8 cellular contexts compared by ENCODE assay signal in the genomic region with DNA sequence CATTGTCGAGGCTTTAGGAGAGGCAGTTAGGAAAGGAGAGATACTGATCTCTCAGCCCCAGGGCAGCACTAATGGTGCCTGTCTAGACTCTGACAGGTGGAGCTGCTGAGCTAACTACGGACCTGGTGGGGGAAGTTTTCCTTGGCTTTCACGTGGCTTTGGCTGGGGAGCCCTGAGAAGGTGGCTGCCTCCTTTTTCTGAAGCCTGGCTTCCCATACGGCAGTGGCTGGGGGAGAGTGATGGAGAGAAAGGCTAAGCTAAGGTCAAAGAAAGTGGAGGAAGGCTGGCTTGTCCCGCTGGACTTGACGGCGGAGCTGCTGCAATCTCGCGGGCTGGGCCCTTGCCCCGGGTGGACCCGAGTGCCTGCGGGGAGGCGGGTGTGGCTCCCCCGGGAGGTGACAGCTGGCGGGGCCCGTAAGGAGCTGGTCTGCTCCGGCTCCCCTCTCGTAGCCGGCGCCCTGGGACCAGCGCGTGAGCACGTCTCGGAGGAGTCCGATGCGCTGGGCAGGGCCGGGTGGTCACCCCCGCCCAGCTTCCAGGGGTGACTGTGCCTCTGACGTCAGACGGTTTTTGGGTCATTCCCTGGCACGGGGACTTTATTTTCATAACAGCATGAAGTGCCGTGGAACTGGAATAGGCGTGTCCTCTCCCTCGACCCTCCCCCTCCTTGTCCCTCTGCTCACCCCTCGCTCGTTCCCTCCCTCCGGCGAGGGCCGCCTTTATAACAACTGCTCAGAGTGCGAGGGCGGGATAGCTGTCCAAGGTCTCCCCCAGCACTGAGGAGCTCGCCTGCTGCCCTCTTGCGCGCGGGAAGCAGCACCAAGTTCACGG. TPM values are rescaled to one million over a fixed set of nuclear protein-coding genes. Genes with fewer than 3 reads are reported as not detected.
DNase-seq lines count a peak whose midpoint lies in the region; ATAC-seq and TF ChIP-seq lines count a peak whose summit lies in the region.

A gene with protein sequence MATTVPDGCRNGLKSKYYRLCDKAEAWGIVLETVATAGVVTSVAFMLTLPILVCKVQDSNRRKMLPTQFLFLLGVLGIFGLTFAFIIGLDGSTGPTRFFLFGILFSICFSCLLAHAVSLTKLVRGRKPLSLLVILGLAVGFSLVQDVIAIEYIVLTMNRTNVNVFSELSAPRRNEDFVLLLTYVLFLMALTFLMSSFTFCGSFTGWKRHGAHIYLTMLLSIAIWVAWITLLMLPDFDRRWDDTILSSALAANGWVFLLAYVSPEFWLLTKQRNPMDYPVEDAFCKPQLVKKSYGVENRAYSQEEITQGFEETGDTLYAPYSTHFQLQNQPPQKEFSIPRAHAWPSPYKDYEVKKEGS (plus strand): TSS at position 748 of the 831 bp plus-strand sequence. CDS start 16,688 bp downstream, outside the sequence.

- H3K4me1 ChIP-seq in RWPE2 (ENCODE audit: insufficient read depth, poor library complexity, severe bottlenecking) (peaks cover 7% of the 10 kb centered on the region), right cardiac atrium (ENCODE audit: control insufficient read depth, insufficient read depth, low read length) (peaks cover 5% of the 10 kb centered on the region), prostate gland (replicated peaks) (no peaks in the 10 kb centered on the region)

- TF ChIP-seq POLR2A in prostate gland (IDR thresholded peaks at IDR 0.05) = peak; percentile 82

- in situ Hi-C loops in Caki2 (cut with HindIII; ENCODE audit: low pct_unique_long_range_greater_than_20kb, low sequenced_read_pairs) = no loop called here
- in situ Hi-C loops in astrocyte of the spinal cord (cut with HindIII; ENCODE audit: low sequenced_read_pairs) = no loop called here

- H3K27me3 ChIP-seq in RWPE2 (ENCODE audit: insufficient read depth, poor library complexity, severe bottlenecking) (no peaks in the 10 kb centered on the region), right cardiac atrium (ENCODE audit: control insufficient read depth, insufficient read depth) (no peaks in the 10 kb centered on the region), prostate gland (replicated peaks; ENCODE audit: insufficient read depth) (no peaks in the 10 kb centered on the region)

- WGBS in right cardiac atrium = under 1% methylated on average over 46 of the region's 46 CpGs
- under 1% methylated on average over 44 of the region's 46 CpGs for WGBS in prostate gland

- H3K36me3 ChIP-seq in RWPE2 (ENCODE audit: low read depth) = peaks cover 23% of the 10 kb centered on the region
- no peaks in the 10 kb centered on the region for H3K36me3 ChIP-seq in prostate gland

- peak; percentile 26 for TF ChIP-seq CTCF in RWPE2 (IDR thresholded peaks at IDR 0.05; ENCODE audit: poor library complexity, severe bottlenecking)
- peak; percentile 39 for TF ChIP-seq CTCF in astrocyte of the spinal cord (IDR thresholded peaks at IDR 0.05; ENCODE audit: low read depth, low read length)
- TF ChIP-seq CTCF in prostate gland (IDR thresholded peaks at IDR 0.05) = peak in 2 of 4 experiments; percentile 9 to 32

- H3K4me3 ChIP-seq in RWPE2 (ENCODE audit: severe bottlenecking) (peak within 1 kb of the TSS; percentile 38), astrocyte of the spinal cord (ENCODE audit: low read depth, low read length) (peak within 1 kb of the TSS; percentile 56), right cardiac atrium (ENCODE audit: low read length) (peak within 1 kb of the TSS; percentile 41), prostate gland (peak within 1 kb of the TSS; percentile 41 to 44)

- H3K27ac ChIP-seq in RWPE2 (ENCODE audit: poor library complexity, severe bottlenecking) (peak within 1 kb of the TSS; percentile 93), right cardiac atrium (ENCODE audit: low read length) (peak within 1 kb of the TSS; percentile 58), prostate gland (peak within 1 kb of the TSS; percentile 75 to 82)

- H3K9me3 ChIP-seq in RWPE2 (ENCODE audit: severe bottlenecking) (no peaks in the 10 kb centered on the region), right cardiac atrium (ENCODE audit: control insufficient read depth, low read length) (no peaks in the 10 kb centered on the region), prostate gland (no peaks in the 10 kb centered on the region)

- peak; percentile 54 for ATAC-seq in HG02852 (IDR thresholded peaks at IDR 0.05; ENCODE audit: unreplicated experiment)
- peak; percentile 74 for ATAC-seq in RWPE2 (ENCODE audit: low read depth)
- ATAC-seq in right cardiac atrium = peak; percentile 95 to 97
- no peak for ATAC-seq in GM19467 (IDR thresholded peaks at IDR 0.05; ENCODE audit: unreplicated experiment)
- ATAC-seq in GM18870 (IDR thresholded peaks at IDR 0.05; ENCODE audit: unreplicated experiment) = no peak

- DNase-seq in Caki2 (ENCODE audit: low read depth) = peak; percentile 99
- peak; percentile 89 for DNase-seq in RWPE2 (ENCODE audit: low spot score)
- DNase-seq in astrocyte of the spinal cord (ENCODE audit: low read depth, low spot score) = peak; percentile 98
- DNase-seq in right cardiac atrium = peak; percentile 91 to 95 (median 91)
- DNase-seq in prostate gland (ENCODE audit: low spot score) = peak; percentile 81

- intact Hi-C loops in right cardiac atrium (cut with DNase I) = no loop called here
- intact Hi-C loops in prostate gland (cut with DNase I) = no loop called here

RNA-seq across cellular contexts. Expression of the gene that starts here (rescaled TPM):
- total RNA-seq in Caki2 (2014; rRNA removed; shearing (Covaris generic); ENCODE audit: low replicate concordance) = 53.4 and 77.9 TPM in 2 replicates
- 1 to 10 TPM; 1.3 to 8.0 (median 5.4) TPM for total RNA-seq in right cardiac atrium
- polyA plus RNA-seq in right cardiac atrium = 3.7 TPM
- 10 to 100 TPM in 1 of 2 donors, 1 to 10 TPM in 1; 5.4 to 22.2 TPM for total RNA-seq in prostate gland

Comparison
In these comparisons a context has a peak if more than half of its experiments do, and no peak if none do; other contexts are left out.
1. ATAC-seq: peak in HG02852 (single experiment), RWPE2 (single experiment) and right cardiac atrium (2 of 2); none in GM19467 (single experiment) and GM18870 (single experiment).
2. Peak in every context shown above with its lines, with median percentiles within 50 percentile points of each other: DNase-seq, H3K27ac ChIP-seq and H3K4me3 ChIP-seq.